Comparison of ENCODE assay signal across 1 cellular context in genomic region chr5:134226441-134227192, GRCh38.
A peak's percentile ranks its signal among the peaks of the same experiment; 100 is the strongest.
TF ChIP-seq lines count a peak whose summit lies in the region.

No MANE protein-coding gene starts in this region.

TF ChIP-seq in HepG2, 621 proteins besides CTCF, POLR2A, EP300 and RAD21 (continued from another document and continues in another):
- no peak for TF ChIP-seq SP5 (CRISPR knock-in tag; IDR thresholded peaks at IDR 0.05; ENCODE audit: borderline replicate concordance, low read depth)
- no peak for TF ChIP-seq DMTF1 (CRISPR knock-in tag; IDR thresholded peaks at IDR 0.05)
- TF ChIP-seq RORA (CRISPR knock-in tag; IDR thresholded peaks at IDR 0.05): no peak
- no peak for TF ChIP-seq GZF1 (CRISPR knock-in tag; IDR thresholded peaks at IDR 0.05)
- no peak for TF ChIP-seq BRF2 (CRISPR knock-in tag; IDR thresholded peaks at IDR 0.05)
- TF ChIP-seq ZNF615 (CRISPR knock-in tag; IDR thresholded peaks at IDR 0.05; ENCODE audit: borderline replicate concordance): no peak
- TF ChIP-seq SIX1 (CRISPR knock-in tag; IDR thresholded peaks at IDR 0.05; ENCODE audit: borderline replicate concordance): no peak
- TF ChIP-seq IKZF5 (CRISPR knock-in tag; IDR thresholded peaks at IDR 0.05): peak; percentile 28; the same call in 1 of the 2 replicates
- peak; percentile 10 for TF ChIP-seq IKZF4 (CRISPR knock-in tag; IDR thresholded peaks at IDR 0.05; ENCODE audit: borderline replicate concordance, low read depth, not compliant biosample characterization)
- no peak for TF ChIP-seq ETS1 (CRISPR knock-in tag; IDR thresholded peaks at IDR 0.05)
- no peak for TF ChIP-seq ZNF317 (CRISPR knock-in tag; IDR thresholded peaks at IDR 0.05)
- 0 out of 2 replicates have a peak, but pooled peaks have one; percentile 63 for TF ChIP-seq SNAI1 (CRISPR knock-in tag; IDR thresholded peaks at IDR 0.05; ENCODE audit: borderline replicate concordance)
- no peak for TF ChIP-seq ZBTB44 (CRISPR knock-in tag; IDR thresholded peaks at IDR 0.05)
- TF ChIP-seq ZNF205 (CRISPR knock-in tag; IDR thresholded peaks at IDR 0.05): no peak; the same call in 1 of the 2 replicates
- no peak for TF ChIP-seq SALL2 (CRISPR knock-in tag; IDR thresholded peaks at IDR 0.05)
- 0 out of 2 replicates have a peak, but pooled peaks have one; percentile 5 for TF ChIP-seq GABPB1 (CRISPR knock-in tag; IDR thresholded peaks at IDR 0.05)
- no peak for TF ChIP-seq ZNF749 (CRISPR knock-in tag; IDR thresholded peaks at IDR 0.05; ENCODE audit: borderline replicate concordance)
- no peak for TF ChIP-seq PATZ1 (CRISPR knock-in tag; IDR thresholded peaks at IDR 0.05)
- TF ChIP-seq ARID4A (CRISPR knock-in tag; IDR thresholded peaks at IDR 0.05; ENCODE audit: borderline replicate concordance): peak; percentile 55; the same call in 1 of the 2 replicates
- no peak for TF ChIP-seq ZNF546 (CRISPR knock-in tag; conservative IDR thresholded peaks at IDR 0.05)
- TF ChIP-seq ZBTB39 (CRISPR knock-in tag; IDR thresholded peaks at IDR 0.05): no peak
- peak; percentile 81; the same call in 1 of the 2 replicates for TF ChIP-seq POLR2G (IDR thresholded peaks at IDR 0.05; ENCODE audit: low read depth, low read length)
- no peak; the same call in 1 of the 2 replicates for TF ChIP-seq POLR2AphosphoS5 (IDR thresholded peaks at IDR 0.05; ENCODE audit: low read depth, low read length)
- TF ChIP-seq FOXP4 (CRISPR knock-in tag; IDR thresholded peaks at IDR 0.05): no peak
- 0 out of 2 replicates have a peak, but pooled peaks have one; percentile 30 for TF ChIP-seq ZNF276 (CRISPR knock-in tag; IDR thresholded peaks at IDR 0.05; ENCODE audit: low read depth)
- TF ChIP-seq MLXIP (CRISPR knock-in tag; IDR thresholded peaks at IDR 0.05; ENCODE audit: borderline replicate concordance): no peak
- no peak for TF ChIP-seq ZNF678 (CRISPR knock-in tag; IDR thresholded peaks at IDR 0.05)
- 0 out of 2 replicates have a peak, but pooled peaks have one; percentile 25 for TF ChIP-seq ZNF792 (CRISPR knock-in tag; IDR thresholded peaks at IDR 0.05)
- TF ChIP-seq PHF8 (CRISPR knock-in tag; IDR thresholded peaks at IDR 0.05): peak; percentile 86
- TF ChIP-seq ZNF337 (CRISPR knock-in tag; IDR thresholded peaks at IDR 0.05; ENCODE audit: borderline replicate concordance, low read depth): no peak
